ENCODE assay signal across 11 cellular contexts in the genomic region with DNA sequence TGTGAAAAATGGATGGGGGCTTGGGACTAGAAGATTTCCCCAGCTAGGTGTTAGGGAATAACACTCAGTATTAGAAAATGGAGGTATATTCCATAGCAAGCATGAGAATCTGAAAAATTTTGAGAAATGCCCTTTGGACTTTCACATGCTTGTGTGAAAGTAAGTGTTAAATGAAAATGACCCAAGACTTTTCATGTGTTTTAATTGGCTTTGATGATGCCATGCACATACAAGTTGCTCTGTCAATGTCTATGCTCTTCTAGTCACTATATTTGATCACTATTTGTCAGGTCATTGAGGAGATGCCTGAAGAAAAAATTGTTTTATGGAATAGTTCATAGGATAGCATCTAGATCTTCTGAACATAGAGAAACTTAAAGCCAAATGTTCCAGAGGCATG.
"Had no signal": no experiment of that assay in that cellular context is flagged by ENCODE, and none has a peak within 500 bp of the region (broad histone marks: within the 10 kb centered on the region; RNA-seq: fewer than 3 reads in every experiment).

No MANE protein-coding gene starts in this region.

- H3K4me1 ChIP-seq: HAP-1 had no signal

- H3K4me3 Mint-ChIP-seq: GM23338, H9, HFFc6 had no signal

- H3K9ac ChIP-seq: GM23248 had no signal

- ATAC-seq: GM23338, HCT116 had no signal

- H3K27ac ChIP-seq: GM23248 had no signal

- H3K27ac Mint-ChIP-seq: GM23338, H9, HFFc6 had no signal

- H3K9me3 ChIP-seq: HAP-1 had no signal

- H3K36me3 ChIP-seq: HAP-1 had no signal

- H3K9me3 Mint-ChIP-seq: GM23338, HFFc6 had no signal

- H3K4me3 ChIP-seq: GM23248, GM23338, HAP-1 had no signal

- H2AFZ ChIP-seq: GM23248, GM23338 had no signal

- H3K4me2 ChIP-seq: GM23338 had no signal

- FAIRE-seq: H1, H54 had no signal

- DNase-seq: GM23248, GOT3, H7, H9, HCEC 1CT, HFFc6 had no signal
